ENCODE assay signal across 35 cellular contexts in genomic region chr2:41145066-41145465, GRCh38.
"Had no signal": no experiment of that assay in that cellular context is flagged by ENCODE, and none has a peak within 500 bp of the region (broad histone marks: within the 10 kb centered on the region; RNA-seq: fewer than 3 reads in every experiment).

No MANE protein-coding gene starts in this region.

- FAIRE-seq: astrocyte had no signal

- ATAC-seq: activated CD8-positive, alpha-beta T cell treated with anti-CD3 and anti-CD28 coated beads for 36 hours; activated naive CD4-positive, alpha-beta T cell treated with anti-CD3 and anti-CD28 coated beads, Interleukin-2, amount 50 U/mL, for 72 hours; activated T-cell treated with anti-CD3 and anti-CD28 coated beads, Interleukin-2, amount 50 U/mL, for 4 hours; activated T-cell treated with anti-CD3 and anti-CD28 coated beads, Interleukin-2, amount 50 U/mL, for 72 hours; activated T-helper 17 cell treated with anti-CD3 and anti-CD28 coated beads, Interleukin-2, amount 50 U/mL, for 72 hours; body of pancreas had no signal

- H3K36me3 ChIP-seq: adrenal gland, brain microvascular endothelial cell, breast epithelium had no signal

- H3K36me3 Mint-ChIP-seq: activated CD4-positive, alpha-beta memory T cell treated with anti-CD3 and anti-CD28 coated beads for 36 hours; activated naive CD4-positive, alpha-beta T cell treated with anti-CD3 and anti-CD28 coated beads, Interleukin-2, amount 50 U/mL, for 72 hours; activated naive CD8-positive, alpha-beta T cell treated with anti-CD3 and anti-CD28 coated beads for 36 hours had no signal

- H3K27ac ChIP-seq: adrenal gland, body of pancreas, brain microvascular endothelial cell, breast epithelium had no signal

- H3K4me3 Mint-ChIP-seq: activated B cell treated with CpG ODN at 0.5 μM for 24 hours; activated CD4-positive, alpha-beta memory T cell treated with anti-CD3 and anti-CD28 coated beads for 36 hours; activated CD4-positive, alpha-beta T cell treated with anti-CD3 and anti-CD28 coated beads, Interleukin-2, amount 10 ng/mL, durations not matched to agents 24 days and 14 days; activated CD8-positive, alpha-beta T cell treated with anti-CD3 and anti-CD28 coated beads for 36 hours; activated naive CD4-positive, alpha-beta T cell treated with anti-CD3 and anti-CD28 coated beads for 36 hours; activated naive CD8-positive, alpha-beta T cell treated with anti-CD3 and anti-CD28 coated beads for 36 hours; activated T-cell treated with anti-CD3 and anti-CD28 coated beads, Interleukin-2, amount 50 U/mL, for 4 hours; activated T-cell treated with anti-CD3 and anti-CD28 coated beads, Interleukin-2, amount 50 U/mL, for 72 hours; activated T-helper 1 cell treated with anti-CD3 and anti-CD28 coated beads, Interleukin-12 subunit alpha, Interleukin-12 subunit beta, Interleukin-2, Interleukin-4 antibody, amounts not matched to agents 30 ng/mL and 10 ng/mL and 1 ng/mL, durations not matched to agents 14 hours and 24 hours and 36 hours; activated T-helper 17 cell treated with anti-CD3 and anti-CD28 coated beads, Interleukin-2, amount 50 U/mL, for 72 hours; T-helper 1 cell treated with Interleukin-12 subunit alpha and Interleukin-12 subunit beta and Interleukin-4 antibody, amounts not matched to agents 30 μg/mL and 1 μg/mL, for 36 hours; T-helper 2 cell treated with Interferon-gamma antibody and Interleukin-4, amounts not matched to agents 5 μg/mL and 100 μg/mL, for 36 hours had no signal

- H3K27ac Mint-ChIP-seq: activated B cell treated with CpG ODN at 0.5 μM for 24 hours; activated CD4-positive, alpha-beta memory T cell treated with anti-CD3 and anti-CD28 coated beads for 36 hours; activated CD4-positive, alpha-beta T cell treated with anti-CD3 and anti-CD28 coated beads, Interleukin-2, amount 10 ng/mL, durations not matched to agents 24 days and 14 days; activated CD8-positive, alpha-beta T cell treated with anti-CD3 and anti-CD28 coated beads for 36 hours; activated naive CD4-positive, alpha-beta T cell treated with anti-CD3 and anti-CD28 coated beads for 36 hours; activated naive CD4-positive, alpha-beta T cell treated with anti-CD3 and anti-CD28 coated beads, Interleukin-2, amount 50 U/mL, for 72 hours; activated naive CD8-positive, alpha-beta T cell treated with anti-CD3 and anti-CD28 coated beads for 36 hours; activated T-cell treated with anti-CD3 and anti-CD28 coated beads, Interleukin-2, amount 50 U/mL, for 72 hours; activated T-helper 1 cell treated with anti-CD3 and anti-CD28 coated beads, Interleukin-12 subunit alpha, Interleukin-12 subunit beta, Interleukin-2, Interleukin-4 antibody, amounts not matched to agents 30 ng/mL and 10 ng/mL and 1 ng/mL, durations not matched to agents 14 hours and 24 hours and 36 hours; activated T-helper 17 cell treated with anti-CD3 and anti-CD28 coated beads, Interleukin-2, amount 50 U/mL, for 72 hours; T-helper 1 cell treated with Interleukin-12 subunit alpha and Interleukin-12 subunit beta and Interleukin-4 antibody, amounts not matched to agents 30 μg/mL and 1 μg/mL, for 36 hours; T-helper 2 cell treated with Interferon-gamma antibody and Interleukin-4, amounts not matched to agents 5 μg/mL and 100 μg/mL, for 36 hours had no signal

- H3K4me1 Mint-ChIP-seq: activated B cell treated with CpG ODN at 0.5 μM for 24 hours; activated CD4-positive, alpha-beta T cell treated with anti-CD3 and anti-CD28 coated beads, Interleukin-2, amount 10 ng/mL, durations not matched to agents 24 days and 14 days; activated naive CD8-positive, alpha-beta T cell treated with anti-CD3 and anti-CD28 coated beads for 36 hours; activated T-helper 17 cell treated with anti-CD3 and anti-CD28 coated beads, Interleukin-2, amount 50 U/mL, for 72 hours had no signal

- H3K9me3 ChIP-seq: body of pancreas, breast epithelium had no signal

- H3K4me3 ChIP-seq: adrenal gland, body of pancreas, breast epithelium had no signal

- H3K4me1 ChIP-seq: adrenal gland, body of pancreas, breast epithelium had no signal

- DNase-seq: activated B cell treated with CpG ODN at 0.5 μM for 24 hours; activated CD4-positive, alpha-beta memory T cell treated with anti-CD3 and anti-CD28 coated beads for 36 hours; activated CD4-positive, alpha-beta T cell treated with anti-CD3 and anti-CD28 coated beads for 4 hours; activated CD4-positive, alpha-beta T cell treated with anti-CD3 and anti-CD28 coated beads, Interleukin-2, amount 10 ng/mL, durations not matched to agents 24 days and 14 days; activated CD4-positive, alpha-beta T cell treated with anti-CD3 and anti-CD28 coated beads, Interleukin-2, amount 50 U/mL, for 1 hour; activated CD4-positive, alpha-beta T cell treated with anti-CD3 and anti-CD28 coated beads, Interleukin-2, amount 50 U/mL, for 4 hours; activated CD4-positive, CD25-positive, alpha-beta regulatory T cell treated with anti-CD3 and anti-CD28 coated beads, Interleukin-2, amount 50 U/mL, for 72 hours; activated CD8-positive, alpha-beta memory T cell treated with anti-CD3 and anti-CD28 coated beads, Interleukin-2, amount 50 U/mL, for 4 hours; activated CD8-positive, alpha-beta T cell treated with anti-CD3 and anti-CD28 coated beads for 36 hours; activated effector memory CD4-positive, alpha-beta T cell treated with anti-CD3 and anti-CD28 coated beads, Interleukin-2, amount 50 U/mL, for 16 hours; activated gamma-delta T cell treated with Interleukin-2 at 50 U/mL for 16 hours; activated naive CD4-positive, alpha-beta T cell; activated naive CD4-positive, alpha-beta T cell treated with anti-CD3 and anti-CD28 coated beads for 36 hours; activated naive CD4-positive, alpha-beta T cell treated with anti-CD3 and anti-CD28 coated beads, Interleukin-2, amount 50 U/mL, for 16 hours; activated naive CD8-positive, alpha-beta T cell treated with anti-CD3 and anti-CD28 coated beads for 36 hours; activated T-cell treated with anti-CD3 and anti-CD28 coated beads for 4 hours; activated T-cell treated with anti-CD3 and anti-CD28 coated beads, Interleukin-2, amount 50 U/mL, for 1 hour; activated T-cell treated with anti-CD3 and anti-CD28 coated beads, Interleukin-2, amount 50 U/mL, for 4 hours; activated T-cell treated with anti-CD3 and anti-CD28 coated beads, Interleukin-2, amount 50 U/mL, for 72 hours; adrenal gland; amniotic stem cell; aorta; body of pancreas; brain microvascular endothelial cell; central memory CD4-positive, alpha-beta T cell; T-helper 1 cell; T-helper 2 cell; T-helper 9 cell had no signal

- H3K27me3 Mint-ChIP-seq: activated B cell treated with CpG ODN at 0.5 μM for 24 hours; activated CD4-positive, alpha-beta memory T cell treated with anti-CD3 and anti-CD28 coated beads for 36 hours; activated CD4-positive, alpha-beta T cell treated with anti-CD3 and anti-CD28 coated beads, Interleukin-2, amount 10 ng/mL, durations not matched to agents 24 days and 14 days; activated CD8-positive, alpha-beta T cell treated with anti-CD3 and anti-CD28 coated beads for 36 hours; activated naive CD8-positive, alpha-beta T cell treated with anti-CD3 and anti-CD28 coated beads for 36 hours; activated T-helper 17 cell treated with anti-CD3 and anti-CD28 coated beads, Interleukin-2, amount 50 U/mL, for 72 hours had no signal

- H3K27me3 ChIP-seq: adrenal gland, body of pancreas, brain microvascular endothelial cell, breast epithelium had no signal

- H3K9me3 Mint-ChIP-seq: activated B cell treated with CpG ODN at 0.5 μM for 24 hours; activated CD4-positive, alpha-beta memory T cell treated with anti-CD3 and anti-CD28 coated beads for 36 hours; activated CD4-positive, alpha-beta T cell treated with anti-CD3 and anti-CD28 coated beads, Interleukin-2, amount 10 ng/mL, durations not matched to agents 24 days and 14 days; activated CD8-positive, alpha-beta T cell treated with anti-CD3 and anti-CD28 coated beads for 36 hours; activated naive CD4-positive, alpha-beta T cell treated with anti-CD3 and anti-CD28 coated beads for 36 hours; activated naive CD8-positive, alpha-beta T cell treated with anti-CD3 and anti-CD28 coated beads for 36 hours; activated T-helper 1 cell treated with anti-CD3 and anti-CD28 coated beads, Interleukin-12 subunit alpha, Interleukin-12 subunit beta, Interleukin-2, Interleukin-4 antibody, amounts not matched to agents 30 ng/mL and 10 ng/mL and 1 ng/mL, durations not matched to agents 14 hours and 24 hours and 36 hours; activated T-helper 17 cell treated with anti-CD3 and anti-CD28 coated beads, Interleukin-2, amount 50 U/mL, for 72 hours; T-helper 1 cell treated with Interleukin-12 subunit alpha and Interleukin-12 subunit beta and Interleukin-4 antibody, amounts not matched to agents 30 μg/mL and 1 μg/mL, for 36 hours; T-helper 2 cell treated with Interferon-gamma antibody and Interleukin-4, amounts not matched to agents 5 μg/mL and 100 μg/mL, for 36 hours had no signal
